Comparison of ENCODE assay signal across 1 cellular context in genomic region chr20:3738109-3739053, GRCh38.
TF ChIP-seq lines count a peak whose summit lies in the region.

No MANE protein-coding gene starts in this region.

TF ChIP-seq in HepG2, 621 proteins besides CTCF, POLR2A, EP300 and RAD21 (continued from another document and continues in another):
- TF ChIP-seq ELK4 (CRISPR knock-in tag; IDR thresholded peaks at IDR 0.05; ENCODE audit: borderline replicate concordance) (no peak), KDM1A (CRISPR knock-in tag; IDR thresholded peaks at IDR 0.05) (peak; percentile 70; the same call in 1 of the 2 replicates), ETV5 (CRISPR knock-in tag; IDR thresholded peaks at IDR 0.05; ENCODE audit: borderline replicate concordance) (0 out of 2 replicates have a peak, but pooled peaks have one; percentile 9), RARA (CRISPR knock-in tag; IDR thresholded peaks at IDR 0.05) (peak; percentile 5), PHB2 (IDR thresholded peaks at IDR 0.05; ENCODE audit: partially characterized antibody) (no peak), ZNF749 (CRISPR knock-in tag; IDR thresholded peaks at IDR 0.05; ENCODE audit: borderline replicate concordance) (no peak), SAP130 (CRISPR knock-in tag; IDR thresholded peaks at IDR 0.05; ENCODE audit: low read depth) (0 out of 2 replicates have a peak, but pooled peaks have one; percentile 12), ZNF136 (CRISPR knock-in tag; IDR thresholded peaks at IDR 0.05; ENCODE audit: low read depth) (no peak), SP2 (CRISPR knock-in tag; IDR thresholded peaks at IDR 0.05) (no peak), EZH2 (conservative IDR thresholded peaks at IDR 0.05; ENCODE audit: low read depth, low read length) (no peak), ZNF160 (CRISPR knock-in tag; IDR thresholded peaks at IDR 0.05) (no peak), CEBPB (IDR thresholded peaks at IDR 0.05; ENCODE audit: borderline replicate concordance, low read depth, low read length) (peak; percentile 88), ZNF484 (CRISPR knock-in tag; IDR thresholded peaks at IDR 0.05; ENCODE audit: borderline replicate concordance, low read depth) (no peak), PRDM15 (CRISPR knock-in tag; IDR thresholded peaks at IDR 0.05) (no peak), BHLHE40 (IDR thresholded peaks at IDR 0.05; ENCODE audit: low read length) (no peak), NCOA1 (CRISPR knock-in tag; IDR thresholded peaks at IDR 0.05) (no peak), ZUFSP (CRISPR knock-in tag; IDR thresholded peaks at IDR 0.05; ENCODE audit: borderline replicate concordance) (no peak), ZFP1 (CRISPR knock-in tag; IDR thresholded peaks at IDR 0.05) (no peak), TCF7L2 (IDR thresholded peaks at IDR 0.05; ENCODE audit: low read depth, low read length) (no peak), HDAC2 (CRISPR knock-in tag; IDR thresholded peaks at IDR 0.05) (peak; percentile 32; the same call in 1 of the 2 replicates), FOXP4 (CRISPR knock-in tag; IDR thresholded peaks at IDR 0.05) (peak; percentile 47; the same call in 1 of the 2 replicates), HMG20B (CRISPR knock-in tag; conservative IDR thresholded peaks at IDR 0.05) (no peak), TGIF2 (CRISPR knock-in tag; IDR thresholded peaks at IDR 0.05) (0 out of 2 replicates have a peak, but pooled peaks have one; percentile 44), SALL1 (CRISPR knock-in tag; IDR thresholded peaks at IDR 0.05) (peak; percentile 43), SYNCRIP (IDR thresholded peaks at IDR 0.05; ENCODE audit: insufficient read depth, low read depth, low read length) (no peak), TARDBP (CRISPR knock-in tag; IDR thresholded peaks at IDR 0.05) (peak; percentile 55; the same call in 1 of the 2 replicates), SMAD1 (CRISPR knock-in tag; IDR thresholded peaks at IDR 0.05; ENCODE audit: borderline replicate concordance, low read depth) (0 out of 2 replicates have a peak, but pooled peaks have one; percentile 27)
- TF ChIP-seq, protein P1, sequence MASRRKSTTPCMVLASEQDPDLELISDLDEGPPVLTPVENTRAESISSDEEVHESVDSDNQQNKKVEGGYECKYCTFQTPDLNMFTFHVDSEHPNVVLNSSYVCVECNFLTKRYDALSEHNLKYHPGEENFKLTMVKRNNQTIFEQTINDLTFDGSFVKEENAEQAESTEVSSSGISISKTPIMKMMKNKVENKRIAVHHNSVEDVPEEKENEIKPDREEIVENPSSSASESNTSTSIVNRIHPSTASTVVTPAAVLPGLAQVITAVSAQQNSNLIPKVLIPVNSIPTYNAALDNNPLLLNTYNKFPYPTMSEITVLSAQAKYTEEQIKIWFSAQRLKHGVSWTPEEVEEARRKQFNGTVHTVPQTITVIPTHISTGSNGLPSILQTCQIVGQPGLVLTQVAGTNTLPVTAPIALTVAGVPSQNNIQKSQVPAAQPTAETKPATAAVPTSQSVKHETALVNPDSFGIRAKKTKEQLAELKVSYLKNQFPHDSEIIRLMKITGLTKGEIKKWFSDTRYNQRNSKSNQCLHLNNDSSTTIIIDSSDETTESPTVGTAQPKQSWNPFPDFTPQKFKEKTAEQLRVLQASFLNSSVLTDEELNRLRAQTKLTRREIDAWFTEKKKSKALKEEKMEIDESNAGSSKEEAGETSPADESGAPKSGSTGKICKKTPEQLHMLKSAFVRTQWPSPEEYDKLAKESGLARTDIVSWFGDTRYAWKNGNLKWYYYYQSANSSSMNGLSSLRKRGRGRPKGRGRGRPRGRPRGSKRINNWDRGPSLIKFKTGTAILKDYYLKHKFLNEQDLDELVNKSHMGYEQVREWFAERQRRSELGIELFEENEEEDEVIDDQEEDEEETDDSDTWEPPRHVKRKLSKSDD (CRISPR knock-in tag; IDR thresholded peaks at IDR 0.05; ENCODE audit: low read depth), result no peak
- TF ChIP-seq, protein P2, sequence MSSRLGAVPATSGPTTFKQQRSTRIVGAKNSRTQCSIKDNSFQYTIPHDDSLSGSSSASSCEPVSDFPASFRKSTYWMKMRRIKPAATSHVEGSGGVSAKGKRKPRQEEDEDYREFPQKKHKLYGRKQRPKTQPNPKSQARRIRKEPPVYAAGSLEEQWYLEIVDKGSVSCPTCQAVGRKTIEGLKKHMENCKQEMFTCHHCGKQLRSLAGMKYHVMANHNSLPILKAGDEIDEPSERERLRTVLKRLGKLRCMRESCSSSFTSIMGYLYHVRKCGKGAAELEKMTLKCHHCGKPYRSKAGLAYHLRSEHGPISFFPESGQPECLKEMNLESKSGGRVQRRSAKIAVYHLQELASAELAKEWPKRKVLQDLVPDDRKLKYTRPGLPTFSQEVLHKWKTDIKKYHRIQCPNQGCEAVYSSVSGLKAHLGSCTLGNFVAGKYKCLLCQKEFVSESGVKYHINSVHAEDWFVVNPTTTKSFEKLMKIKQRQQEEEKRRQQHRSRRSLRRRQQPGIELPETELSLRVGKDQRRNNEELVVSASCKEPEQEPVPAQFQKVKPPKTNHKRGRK (CRISPR knock-in tag; IDR thresholded peaks at IDR 0.05), result no peak
- TF ChIP-seq, protein P3, sequence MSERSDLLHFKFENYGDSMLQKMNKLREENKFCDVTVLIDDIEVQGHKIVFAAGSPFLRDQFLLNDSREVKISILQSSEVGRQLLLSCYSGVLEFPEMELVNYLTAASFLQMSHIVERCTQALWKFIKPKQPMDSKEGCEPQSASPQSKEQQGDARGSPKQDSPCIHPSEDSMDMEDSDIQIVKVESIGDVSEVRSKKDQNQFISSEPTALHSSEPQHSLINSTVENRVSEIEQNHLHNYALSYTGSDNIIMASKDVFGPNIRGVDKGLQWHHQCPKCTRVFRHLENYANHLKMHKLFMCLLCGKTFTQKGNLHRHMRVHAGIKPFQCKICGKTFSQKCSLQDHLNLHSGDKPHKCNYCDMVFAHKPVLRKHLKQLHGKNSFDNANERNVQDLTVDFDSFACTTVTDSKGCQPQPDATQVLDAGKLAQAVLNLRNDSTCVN (CRISPR knock-in tag; IDR thresholded peaks at IDR 0.05; ENCODE audit: borderline replicate concordance), result no peak
- TF ChIP-seq, protein P4, sequence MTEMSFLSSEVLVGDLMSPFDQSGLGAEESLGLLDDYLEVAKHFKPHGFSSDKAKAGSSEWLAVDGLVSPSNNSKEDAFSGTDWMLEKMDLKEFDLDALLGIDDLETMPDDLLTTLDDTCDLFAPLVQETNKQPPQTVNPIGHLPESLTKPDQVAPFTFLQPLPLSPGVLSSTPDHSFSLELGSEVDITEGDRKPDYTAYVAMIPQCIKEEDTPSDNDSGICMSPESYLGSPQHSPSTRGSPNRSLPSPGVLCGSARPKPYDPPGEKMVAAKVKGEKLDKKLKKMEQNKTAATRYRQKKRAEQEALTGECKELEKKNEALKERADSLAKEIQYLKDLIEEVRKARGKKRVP (CRISPR knock-in tag; IDR thresholded peaks at IDR 0.05), result no peak
- TF ChIP-seq, protein P5, sequence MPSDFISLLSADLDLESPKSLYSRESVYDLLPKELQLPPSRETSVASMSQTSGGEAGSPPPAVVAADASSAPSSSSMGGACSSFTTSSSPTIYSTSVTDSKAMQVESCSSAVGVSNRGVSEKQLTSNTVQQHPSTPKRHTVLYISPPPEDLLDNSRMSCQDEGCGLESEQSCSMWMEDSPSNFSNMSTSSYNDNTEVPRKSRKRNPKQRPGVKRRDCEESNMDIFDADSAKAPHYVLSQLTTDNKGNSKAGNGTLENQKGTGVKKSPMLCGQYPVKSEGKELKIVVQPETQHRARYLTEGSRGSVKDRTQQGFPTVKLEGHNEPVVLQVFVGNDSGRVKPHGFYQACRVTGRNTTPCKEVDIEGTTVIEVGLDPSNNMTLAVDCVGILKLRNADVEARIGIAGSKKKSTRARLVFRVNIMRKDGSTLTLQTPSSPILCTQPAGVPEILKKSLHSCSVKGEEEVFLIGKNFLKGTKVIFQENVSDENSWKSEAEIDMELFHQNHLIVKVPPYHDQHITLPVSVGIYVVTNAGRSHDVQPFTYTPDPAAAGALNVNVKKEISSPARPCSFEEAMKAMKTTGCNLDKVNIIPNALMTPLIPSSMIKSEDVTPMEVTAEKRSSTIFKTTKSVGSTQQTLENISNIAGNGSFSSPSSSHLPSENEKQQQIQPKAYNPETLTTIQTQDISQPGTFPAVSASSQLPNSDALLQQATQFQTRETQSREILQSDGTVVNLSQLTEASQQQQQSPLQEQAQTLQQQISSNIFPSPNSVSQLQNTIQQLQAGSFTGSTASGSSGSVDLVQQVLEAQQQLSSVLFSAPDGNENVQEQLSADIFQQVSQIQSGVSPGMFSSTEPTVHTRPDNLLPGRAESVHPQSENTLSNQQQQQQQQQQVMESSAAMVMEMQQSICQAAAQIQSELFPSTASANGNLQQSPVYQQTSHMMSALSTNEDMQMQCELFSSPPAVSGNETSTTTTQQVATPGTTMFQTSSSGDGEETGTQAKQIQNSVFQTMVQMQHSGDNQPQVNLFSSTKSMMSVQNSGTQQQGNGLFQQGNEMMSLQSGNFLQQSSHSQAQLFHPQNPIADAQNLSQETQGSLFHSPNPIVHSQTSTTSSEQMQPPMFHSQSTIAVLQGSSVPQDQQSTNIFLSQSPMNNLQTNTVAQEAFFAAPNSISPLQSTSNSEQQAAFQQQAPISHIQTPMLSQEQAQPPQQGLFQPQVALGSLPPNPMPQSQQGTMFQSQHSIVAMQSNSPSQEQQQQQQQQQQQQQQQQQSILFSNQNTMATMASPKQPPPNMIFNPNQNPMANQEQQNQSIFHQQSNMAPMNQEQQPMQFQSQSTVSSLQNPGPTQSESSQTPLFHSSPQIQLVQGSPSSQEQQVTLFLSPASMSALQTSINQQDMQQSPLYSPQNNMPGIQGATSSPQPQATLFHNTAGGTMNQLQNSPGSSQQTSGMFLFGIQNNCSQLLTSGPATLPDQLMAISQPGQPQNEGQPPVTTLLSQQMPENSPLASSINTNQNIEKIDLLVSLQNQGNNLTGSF (CRISPR knock-in tag; IDR thresholded peaks at IDR 0.05), result no peak
